19 cellular contexts compared by ENCODE assay signal in the genomic region with DNA sequence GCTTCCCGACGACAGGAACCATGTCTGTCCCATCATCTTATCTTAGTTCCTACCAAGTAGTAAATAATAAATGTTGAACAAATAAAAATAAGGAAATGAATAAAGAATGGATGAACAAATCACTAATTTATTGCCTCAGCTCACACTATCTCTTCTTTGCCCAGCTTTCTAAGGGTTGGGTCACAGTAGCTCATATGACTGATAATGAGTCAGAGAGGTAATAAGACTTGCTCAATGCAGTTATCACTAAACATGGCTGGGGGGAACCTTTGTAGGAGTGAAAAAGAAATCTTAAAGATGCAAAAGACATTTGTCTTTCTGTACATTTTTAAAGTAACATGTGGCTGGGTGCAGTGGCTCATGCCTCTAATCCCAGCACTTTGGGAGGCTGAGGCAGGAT.
DNase-seq lines count a peak whose midpoint lies in the region; ATAC-seq, FAIRE-seq and TF ChIP-seq lines count a peak whose summit lies in the region.
"Had no signal": no experiment of that assay in that cellular context is flagged by ENCODE, and none has a peak within 500 bp of the region (broad histone marks: within the 10 kb centered on the region; RNA-seq: fewer than 3 reads in every experiment).

No MANE protein-coding gene starts in this region.

- H3K4me1 ChIP-seq in Caco-2: no peaks in the 10 kb centered on the region
- no peaks in the 10 kb centered on the region for H3K4me1 ChIP-seq in K562 (replicated peaks in 1 of 2; ENCODE audit: control insufficient read depth in 2 of 2, insufficient read depth in 2 of 2, low read length in 2 of 2)
- peaks cover 21% of the 10 kb centered on the region for H3K4me1 ChIP-seq in keratinocyte (ENCODE audit: control insufficient read depth, extremely low read depth, insufficient read depth, low read length)
- H3K4me1 ChIP-seq: heart left ventricle, sigmoid colon, stomach had no signal

- POLR2A ChIA-PET in Caco-2 (lab: Charles Lee): no interaction called here
- POLR2A ChIA-PET in K562 (lab: Yijun Ruan, JAX): interaction anchor here (0.7 kb wide), 1 partner anchor 49 kb away, joined by 3 read pairs; no protein-coding TSS in a partner anchor
- POLR2A ChIA-PET in naive thymus-derived CD8-positive, alpha-beta T cell (lab: Charles Lee): no interaction called here

- H3K4me2 ChIP-seq in K562 (ENCODE audit: insufficient read depth, low read length): no peak overlapping the region
- peak overlapping the region; percentile 63 for H3K4me2 ChIP-seq in keratinocyte (ENCODE audit: control insufficient read depth, extremely low read depth, insufficient read depth, low read depth, low read length)

- H3K9ac ChIP-seq in K562 (ENCODE audit: insufficient read depth in 1 of 2, low read depth in 2 of 2, low read length in 2 of 2) (no peak overlapping the region), keratinocyte (ENCODE audit: control insufficient read depth, extremely low read depth, insufficient read depth, low read length) (peak overlapping the region; percentile 19)

- no peaks in the 10 kb centered on the region for H3K27me3 Mint-ChIP-seq in Caco-2 (ENCODE audit: insufficient read depth, unreplicated experiment)
- peaks cover 10 to 26% (median 21%) of the 10 kb centered on the region in 5 donors for H3K27me3 Mint-ChIP-seq in naive thymus-derived CD8-positive, alpha-beta T cell

- no peak for ATAC-seq in K562
- no peak for ATAC-seq in HG02884 (IDR thresholded peaks at IDR 0.05; ENCODE audit: unreplicated experiment)
- ATAC-seq in naive thymus-derived CD8-positive, alpha-beta T cell: no peak
- no peak for ATAC-seq in GM21515 (IDR thresholded peaks at IDR 0.05; ENCODE audit: unreplicated experiment)
- ATAC-seq: heart left ventricle had no signal

- intact Hi-C loops in Caco-2 (cut with micrococcal nuclease; ENCODE audit: unreplicated experiment) (no loop called here), K562 (cut with micrococcal nuclease) (loop anchor here (10.0 kb wide), 1 partner anchor 104 kb away; no protein-coding TSS in a partner anchor)

- H3K27ac Mint-ChIP-seq in Caco-2 (ENCODE audit: unreplicated experiment): peak overlapping the region; percentile 39
- no peak overlapping the region for H3K27ac Mint-ChIP-seq in naive thymus-derived CD8-positive, alpha-beta T cell

- dilution Hi-C loops in keratinocyte (cut with MboI; ENCODE audit: extremely low pct_ligation_motif_present, low sequenced_read_pairs): no loop called here

- DNase-seq in Caco-2 (no peak), LoVo (ENCODE audit: low spot score) (peak; percentile 74), K562 (ENCODE audit: extremely low read depth in 1 of 4, low spot score in 3 of 4) (no peak), keratinocyte (ENCODE audit: low read depth, low spot score) (no peak), HT-29 (ENCODE audit: low spot score) (no peak)
- no peak for DNase-seq in naive thymus-derived CD8-positive, alpha-beta T cell
- DNase-seq: activated CD4-positive, alpha-beta T cell treated with anti-CD3 and anti-CD28 coated beads for 48 hours; activated T-cell treated with anti-CD3 and anti-CD28 coated beads, Interleukin-2, amount 50 U/mL, for 48 hours; amniotic stem cell; C1 segment of cervical spinal cord; heart left ventricle; Karpas-422; NCI-H2081 treated with DMSO at 0.1 percent for 48 hours; sigmoid colon; stomach; T-helper 1 cell had no signal

- no peak for TF ChIP-seq EP300 in K562 (IDR thresholded peaks at IDR 0.05; ENCODE audit: low read length)

- H3K9me3 ChIP-seq in Caco-2 (no peaks in the 10 kb centered on the region), K562 (replicated peaks; ENCODE audit: control insufficient read depth, insufficient read depth, low read depth, low read length) (no peaks in the 10 kb centered on the region), keratinocyte (ENCODE audit: control insufficient read depth, low read depth, low read length) (no peaks in the 10 kb centered on the region)
- H3K9me3 ChIP-seq: heart left ventricle, sigmoid colon, stomach had no signal

- peaks cover 8% of the 10 kb centered on the region for H3K4me1 Mint-ChIP-seq in Caco-2 (ENCODE audit: low read depth, unreplicated experiment)
- no peaks in the 10 kb centered on the region for H3K4me1 Mint-ChIP-seq in naive thymus-derived CD8-positive, alpha-beta T cell

- TF ChIP-seq POLR2A in K562 (conservative IDR thresholded peaks at IDR 0.05): no peak

- H3K4me3 Mint-ChIP-seq in Caco-2 (ENCODE audit: unreplicated experiment): no peak overlapping the region
- no peak overlapping the region for H3K4me3 Mint-ChIP-seq in naive thymus-derived CD8-positive, alpha-beta T cell
- H3K4me3 Mint-ChIP-seq: neural crest cell had no signal

- H3K9me1 ChIP-seq in K562 (ENCODE audit: control insufficient read depth, insufficient read depth, low read length) (no peaks in the 10 kb centered on the region), keratinocyte (ENCODE audit: control insufficient read depth, extremely low read depth, insufficient read depth, low read length) (peaks cover 4% of the 10 kb centered on the region)

- no peak for FAIRE-seq in K562 (lab: Jason Lieb, UNC)
- peak; percentile 26 for FAIRE-seq in keratinocyte (lab: Jason Lieb, UNC)

- CTCF ChIA-PET in Caco-2 (lab: Charles Lee): no interaction called here
- CTCF ChIA-PET in K562 (lab: Yijun Ruan, JAX; ENCODE audit: low intra/inter-chr PET ratio): no interaction called here

- peaks cover 9% of the 10 kb centered on the region for H3K36me3 Mint-ChIP-seq in Caco-2 (ENCODE audit: insufficient read depth, unreplicated experiment)
- H3K36me3 Mint-ChIP-seq in naive thymus-derived CD8-positive, alpha-beta T cell: no peaks in the 10 kb centered on the region

- H3K27me3 ChIP-seq in Caco-2 (replicated peaks; ENCODE audit: control insufficient read depth, insufficient read depth, low read length): no peaks in the 10 kb centered on the region
- H3K27me3 ChIP-seq in K562 (ENCODE audit: control insufficient read depth in 2 of 2, insufficient read depth in 2 of 2, low read length in 2 of 2): peaks cover 5 to 8% of the 10 kb centered on the region in 2 experiments; a peak in 4 of 5 replicates
- H3K27me3 ChIP-seq in keratinocyte (ENCODE audit: control insufficient read depth, extremely low read depth, insufficient read depth, low read length): no peaks in the 10 kb centered on the region
- H3K27me3 ChIP-seq: heart left ventricle, sigmoid colon, stomach had no signal

- H4K20me1 ChIP-seq in K562 (replicated peaks; ENCODE audit: control insufficient read depth, insufficient read depth, low read length): no peaks in the 10 kb centered on the region
- no peaks in the 10 kb centered on the region for H4K20me1 ChIP-seq in keratinocyte (ENCODE audit: control insufficient read depth, extremely low read depth, insufficient read depth, low read length)

- H2AFZ ChIP-seq in K562 (ENCODE audit: low read depth, low read length) (no peak overlapping the region), keratinocyte (ENCODE audit: control insufficient read depth, low read length) (no peak overlapping the region)

- TF ChIP-seq CTCF in Caco-2 (IDR thresholded peaks at IDR 0.05; ENCODE audit: insufficient read depth in 1 of 2, low read depth in 1 of 2, low read length in 1 of 2, severe bottlenecking in 1 of 2, unreplicated experiment in 1 of 2): no peak
- TF ChIP-seq CTCF in K562 (IDR thresholded peaks at IDR 0.05 in 2 of 3, conservative IDR thresholded peaks at IDR 0.05 in 1 of 3; ENCODE audit: insufficient read depth in 2 of 3, low read depth in 1 of 3, low read length in 3 of 3): no peak
- TF ChIP-seq CTCF in keratinocyte (optimal IDR thresholded peaks at IDR 0.05 in 1 of 3, IDR thresholded peaks at IDR 0.05 in 1 of 3, conservative IDR thresholded peaks at IDR 0.05 in 1 of 3; ENCODE audit: extremely low read depth in 1 of 3, insufficient read depth in 2 of 3, low read length in 3 of 3): no peak

- no peak for TF ChIP-seq RAD21 in K562 (CRISPR knock-in tag; conservative IDR thresholded peaks at IDR 0.05 in 1 of 2, IDR thresholded peaks at IDR 0.05 in 1 of 2)

- no peaks in the 10 kb centered on the region for H3K9me3 Mint-ChIP-seq in Caco-2 (ENCODE audit: unreplicated experiment)
- no peaks in the 10 kb centered on the region for H3K9me3 Mint-ChIP-seq in naive thymus-derived CD8-positive, alpha-beta T cell

- no peaks in the 10 kb centered on the region for H3K36me3 ChIP-seq in Caco-2 (ENCODE audit: control insufficient read depth, insufficient read depth, low read length)
- H3K36me3 ChIP-seq in K562 (ENCODE audit: control insufficient read depth, insufficient read depth, low read length): no peaks in the 10 kb centered on the region
- H3K36me3 ChIP-seq in keratinocyte (ENCODE audit: control insufficient read depth in 2 of 2, extremely low read depth in 1 of 2, insufficient read depth in 2 of 2, low read length in 2 of 2): no peaks in the 10 kb centered on the region
- H3K36me3 ChIP-seq: heart left ventricle, sigmoid colon, stomach had no signal

- WGBS in K562 (ENCODE audit: insufficient coverage, low coverage, missing lambda C conversion rate): 0% methylated on average over 2 of the region's 2 CpGs

- in situ Hi-C loops in K562 (cut with MboI): no loop called here

- H3K4me3 ChIP-seq in Caco-2 (ENCODE audit: low read depth, low read length) (no peak overlapping the region), K562 (no peak overlapping the region), keratinocyte (ENCODE audit: control insufficient read depth in 2 of 3, extremely low read depth in 1 of 3, insufficient read depth in 2 of 3, low read depth in 1 of 3, low read length in 3 of 3) (no peak overlapping the region)
- H3K4me3 ChIP-seq: heart left ventricle, sigmoid colon, stomach had no signal

- H3K79me2 ChIP-seq in K562 (ENCODE audit: control insufficient read depth, insufficient read depth, low read length) (no peaks in the 10 kb centered on the region), keratinocyte (ENCODE audit: control insufficient read depth, insufficient read depth, low read length) (no peaks in the 10 kb centered on the region)

- BruUV-seq in Caco-2 (replicated peaks; lab: Mats Ljungman, UMichigan) (no TSS peak), K562 (replicated peaks; lab: Mats Ljungman, UMichigan) (no TSS peak)

- no peak overlapping the region for H3K27ac ChIP-seq in K562 (ENCODE audit: extremely low read depth, low read depth, low read length)
- H3K27ac ChIP-seq in keratinocyte (ENCODE audit: control insufficient read depth, insufficient read depth, low read length): peak overlapping the region; percentile 27
- H3K27ac ChIP-seq: heart left ventricle, sigmoid colon, stomach had no signal

TF ChIP-seq in K562, 482 proteins besides CTCF, POLR2A, EP300 and RAD21 (continues in another document):
- no peak for TF ChIP-seq FOXK1 (CRISPR knock-in tag; IDR thresholded peaks at IDR 0.05; ENCODE audit: borderline replicate concordance)
